In the genomic region with DNA sequence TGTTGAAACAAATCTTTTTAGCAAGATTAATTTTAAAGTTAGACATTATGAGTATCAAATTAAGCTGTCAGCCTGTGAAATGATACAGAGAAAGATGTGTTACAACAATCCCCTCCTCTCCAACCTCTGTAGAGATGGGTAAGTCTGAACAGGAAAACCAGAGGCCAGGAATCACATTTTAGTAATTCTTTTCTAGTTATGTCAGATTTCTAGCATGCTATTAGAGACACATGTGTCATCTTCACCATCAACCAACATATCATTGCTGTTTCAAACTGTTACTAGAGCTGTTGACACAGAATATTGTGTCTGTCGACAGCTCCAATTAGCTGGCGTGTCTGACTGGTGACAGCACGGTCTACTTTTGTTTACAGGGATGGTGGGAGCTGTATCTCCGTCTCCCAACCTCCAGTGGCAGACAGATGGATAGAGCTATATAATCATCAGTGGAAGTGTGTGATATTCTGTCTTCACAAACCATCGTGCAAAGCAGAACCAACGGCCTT, we compare ENCODE assay signal across 26 cellular contexts.
"Had no signal": no experiment of that assay in that cellular context is flagged by ENCODE, and none has a peak within 500 bp of the region (broad histone marks: within the 10 kb centered on the region; RNA-seq: fewer than 3 reads in every experiment).

No MANE protein-coding gene starts in this region.

- H3K27me3 ChIP-seq: colonic mucosa, esophagus squamous epithelium, gastroesophageal sphincter, tibial artery had no signal

- H3K27ac ChIP-seq: colonic mucosa, dorsolateral prefrontal cortex, esophagus squamous epithelium, gastroesophageal sphincter, lower lobe of right lung, tibial artery had no signal

- H3K9me3 ChIP-seq: colonic mucosa had no signal

- H3K4me1 ChIP-seq: colonic mucosa, esophagus squamous epithelium, gastroesophageal sphincter, lower lobe of right lung, tibial artery had no signal

- H3K4me3 ChIP-seq: colonic mucosa, dorsolateral prefrontal cortex, esophagus squamous epithelium, gastroesophageal sphincter, lower lobe of right lung, tibial artery had no signal

- H3K36me3 ChIP-seq: colonic mucosa, esophagus squamous epithelium, gastroesophageal sphincter, lower lobe of right lung, tibial artery had no signal

- ATAC-seq: activated CD4-positive, alpha-beta T cell treated with anti-CD3 and anti-CD28 coated beads for 36 hours; activated naive CD4-positive, alpha-beta T cell treated with anti-CD3 and anti-CD28 coated beads, Interleukin-2, amount 50 U/mL, for 72 hours; activated T-helper 17 cell treated with anti-CD3 and anti-CD28 coated beads, Interleukin-2, amount 50 U/mL, for 72 hours; effector memory CD8-positive, alpha-beta T cell; gastroesophageal sphincter; lower lobe of right lung; sciatic nerve; stimulated activated effector memory CD8-positive, alpha-beta T cell treated with anti-CD3 and anti-CD28 coated beads, Interleukin-12 subunit alpha, Interleukin-12 subunit beta, amount 100 ng/mL, for 72 hours; stimulated activated naive CD8-positive, alpha-beta T cell treated with anti-CD3 and anti-CD28 coated beads, Interleukin-15, amount 100 ng/mL, for 72 hours had no signal

- DNase-seq: activated B cell treated with CpG ODN at 0.5 μM for 24 hours; activated CD4-positive, alpha-beta T cell treated with anti-CD3 and anti-CD28 coated beads for 36 hours; activated CD4-positive, alpha-beta T cell treated with anti-CD3 and anti-CD28 coated beads, Interleukin-2, amount 50 U/mL, for 4 hours; activated CD8-positive, alpha-beta memory T cell treated with anti-CD3 and anti-CD28 coated beads for 24 hours; activated CD8-positive, alpha-beta memory T cell treated with anti-CD3 and anti-CD28 coated beads, Interleukin-2, amount 50 U/mL, for 4 hours; activated T-cell treated with anti-CD3 and anti-CD28 coated beads, Interleukin-2, amount 50 U/mL, for 24 hours; aorta; colonic mucosa; dorsolateral prefrontal cortex; effector memory CD8-positive, alpha-beta T cell; esophagus squamous epithelium; head of caudate nucleus; hypothalamus; lower lobe of right lung; naive B cell; small intestine; stimulated activated CD4-positive, alpha-beta T cell treated with anti-CD3 and anti-CD28 coated beads, Interleukin-2, amount 100 ng/mL, for 24 hours; stimulated activated naive CD8-positive, alpha-beta T cell treated with anti-CD3 and anti-CD28 coated beads, Interleukin-15, amount 100 ng/mL, for 72 hours; tibial artery had no signal

- FAIRE-seq: endothelial cell of umbilical vein, islet of Langerhans, small intestine had no signal
